In genomic region chr5:117177302-117177701, GRCh38 we compare ENCODE assay signal across 19 cellular contexts.
"Had no signal": no experiment of that assay in that cellular context is flagged by ENCODE, and none has a peak within 500 bp of the region (broad histone marks: within the 10 kb centered on the region; RNA-seq: fewer than 3 reads in every experiment).

No MANE protein-coding gene starts in this region.

- H3K27ac ChIP-seq: esophagus squamous epithelium, heart right ventricle, neural progenitor cell, right atrium auricular region, tibial artery, WERI-Rb-1 had no signal

- H3K27me3 Mint-ChIP-seq: activated naive CD8-positive, alpha-beta T cell; memory B cell; progenitor cell of endocrine pancreas had no signal

- H3K9ac ChIP-seq: neural progenitor cell had no signal

- H3K36me3 Mint-ChIP-seq: activated naive CD8-positive, alpha-beta T cell; immature natural killer cell; memory B cell; neural progenitor cell had no signal

- H3K36me3 ChIP-seq: esophagus squamous epithelium, heart right ventricle, neural progenitor cell, right atrium auricular region, tibial artery, WERI-Rb-1 had no signal

- H3K27ac Mint-ChIP-seq: activated naive CD8-positive, alpha-beta T cell; activated T-helper 1 cell treated with anti-CD3 and anti-CD28 coated beads, Interleukin-12 subunit alpha, Interleukin-12 subunit beta, Interleukin-2, Interleukin-4 antibody, amounts not matched to agents 30 ng/mL and 10 ng/mL and 1 ng/mL, durations not matched to agents 14 hours and 24 hours and 36 hours; immature natural killer cell; memory B cell; progenitor cell of endocrine pancreas had no signal

- H3K9me3 ChIP-seq: esophagus squamous epithelium, right atrium auricular region, tibial artery had no signal

- H3K9me3 Mint-ChIP-seq: neural progenitor cell had no signal

- H3K4me3 ChIP-seq: esophagus squamous epithelium, heart right ventricle, neural progenitor cell, right atrium auricular region, tibial artery had no signal

- ATAC-seq: heart right ventricle, left ventricle myocardium superior had no signal

- H2AFZ ChIP-seq: neural progenitor cell had no signal

- DNase-seq: activated CD4-positive, alpha-beta T cell treated with anti-CD3 and anti-CD28 coated beads, Interleukin-2, amount 50 U/mL, for 4 hours; activated gamma-delta T cell treated with Interleukin-2 at 50 U/mL for 16 hours; activated T-cell treated with anti-CD3 and anti-CD28 coated beads for 4 hours; effector CD8-positive, alpha-beta T cell; esophagus squamous epithelium; heart right ventricle; immature natural killer cell; kidney glomerular epithelial cell; left ventricle myocardium superior; stimulated activated CD4-positive, alpha-beta T cell treated with anti-CD3 and anti-CD28 coated beads, Interleukin-2, amount 100 ng/mL, for 24 hours; stimulated activated naive CD4-positive, alpha-beta T cell treated with Interleukin-2 at 50 U/mL for 16 hours; tibial artery; WERI-Rb-1 had no signal

- H3K4me1 Mint-ChIP-seq: immature natural killer cell, memory B cell had no signal

- H3K27me3 ChIP-seq: esophagus squamous epithelium, heart right ventricle, neural progenitor cell, right atrium auricular region, tibial artery had no signal

- H3K4me3 Mint-ChIP-seq: activated naive CD8-positive, alpha-beta T cell; activated T-helper 1 cell treated with anti-CD3 and anti-CD28 coated beads, Interleukin-12 subunit alpha, Interleukin-12 subunit beta, Interleukin-2, Interleukin-4 antibody, amounts not matched to agents 30 ng/mL and 10 ng/mL and 1 ng/mL, durations not matched to agents 14 hours and 24 hours and 36 hours; immature natural killer cell; memory B cell; neural progenitor cell had no signal

- H3K4me2 ChIP-seq: neural progenitor cell had no signal

- H3K4me1 ChIP-seq: esophagus squamous epithelium, neural progenitor cell, right atrium auricular region, tibial artery had no signal
